Comparison of ENCODE assay signal across 25 cellular contexts in the genomic region with DNA sequence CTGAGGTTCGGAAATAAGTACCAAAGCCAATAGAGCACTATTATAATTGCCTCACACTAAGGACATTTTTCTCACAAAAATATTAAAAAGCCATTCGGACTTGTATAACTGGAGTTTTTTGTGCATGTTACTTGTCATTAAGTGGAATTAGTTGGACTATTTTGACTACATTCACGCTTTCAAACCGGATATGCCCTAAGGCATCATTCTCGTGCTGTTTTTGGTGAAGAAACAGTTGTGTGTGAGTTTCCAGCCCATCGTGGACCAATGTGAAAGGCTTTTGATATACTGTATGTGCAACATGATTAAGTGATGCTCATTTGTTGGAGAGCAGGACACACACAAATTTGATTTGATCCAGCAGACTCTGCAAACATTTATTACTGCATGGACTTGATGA.
"Had no signal": no experiment of that assay in that cellular context is flagged by ENCODE, and none has a peak within 500 bp of the region (broad histone marks: within the 10 kb centered on the region; RNA-seq: fewer than 3 reads in every experiment).

No MANE protein-coding gene starts in this region.

- H3K9me3 Mint-ChIP-seq: dendritic cell treated with granulocyte-macrophage colony-stimulating factor and Interleukin-4, amounts not matched to agents 40 ng/mL and 50 ng/mL, for 4 days; endodermal cell; mesothelial cell of epicardium; naive B cell; naive thymus-derived CD8-positive, alpha-beta T cell had no signal

- FAIRE-seq: endometrium, islet of Langerhans, keratinocyte had no signal

- H3K4me1 Mint-ChIP-seq: naive thymus-derived CD8-positive, alpha-beta T cell had no signal

- H3K27ac ChIP-seq: colonic mucosa, esophagus muscularis mucosa, foreskin keratinocyte, gastrocnemius medialis, heart right ventricle, left lung, lower lobe of right lung had no signal

- H3K9me3 ChIP-seq: colonic mucosa, esophagus muscularis mucosa, gastrocnemius medialis, heart right ventricle, left lung, lower lobe of right lung, mucosa of descending colon had no signal

- H3K36me3 Mint-ChIP-seq: naive thymus-derived CD8-positive, alpha-beta T cell had no signal

- H3K27ac Mint-ChIP-seq: dendritic cell treated with granulocyte-macrophage colony-stimulating factor and Interleukin-4, amounts not matched to agents 40 ng/mL and 50 ng/mL, for 4 days; effector memory CD8-positive, alpha-beta T cell; endodermal cell; mesothelial cell of epicardium; naive B cell; naive thymus-derived CD8-positive, alpha-beta T cell had no signal

- H3K4me3 Mint-ChIP-seq: dendritic cell treated with granulocyte-macrophage colony-stimulating factor and Interleukin-4, amounts not matched to agents 40 ng/mL and 50 ng/mL, for 4 days; effector memory CD8-positive, alpha-beta T cell; endodermal cell; mesothelial cell of epicardium; naive B cell; naive thymus-derived CD8-positive, alpha-beta T cell had no signal

- DNase-seq: colonic mucosa; cortex of kidney; effector CD8-positive, alpha-beta T cell; effector memory CD8-positive, alpha-beta T cell; endodermal cell; foreskin keratinocyte; gastrocnemius medialis; glutamatergic neuron; head of caudate nucleus; heart right ventricle; hippocampal formation; left cardiac atrium; left lung; left ventricle myocardium superior; lower lobe of right lung; mesenchymal stem cell; mucosa of descending colon; naive B cell; naive thymus-derived CD8-positive, alpha-beta T cell had no signal

- H3K27me3 Mint-ChIP-seq: dendritic cell treated with granulocyte-macrophage colony-stimulating factor and Interleukin-4, amounts not matched to agents 40 ng/mL and 50 ng/mL, for 4 days; effector memory CD8-positive, alpha-beta T cell; naive B cell had no signal

- H3K4me1 ChIP-seq: colonic mucosa, foreskin keratinocyte, left lung, lower lobe of right lung had no signal

- H3K27me3 ChIP-seq: colonic mucosa, esophagus muscularis mucosa, foreskin keratinocyte, gastrocnemius medialis, heart right ventricle, left lung had no signal

- H3K36me3 ChIP-seq: colonic mucosa, esophagus muscularis mucosa, gastrocnemius medialis, left lung, lower lobe of right lung had no signal

- H3K4me3 ChIP-seq: colonic mucosa, esophagus muscularis mucosa, gastrocnemius medialis, heart right ventricle, left lung, lower lobe of right lung, mucosa of descending colon had no signal
